Comparison of ENCODE assay signal across 3 cellular contexts in genomic region chr18:77377813-77378212, GRCh38.
TF ChIP-seq lines count a peak whose summit lies in the region.

No MANE protein-coding gene starts in this region.

TF ChIP-seq in IMR-90, 13 proteins besides CTCF, POLR2A, EP300 and RAD21:
- no peak for TF ChIP-seq SMC3 (IDR thresholded peaks at IDR 0.05; ENCODE audit: low read depth, low read length)
- TF ChIP-seq MAFK (IDR thresholded peaks at IDR 0.05; ENCODE audit: low read depth, low read length), result no peak
- TF ChIP-seq RFX5 (IDR thresholded peaks at IDR 0.05; ENCODE audit: low read depth, low read length), result no peak
- no peak for TF ChIP-seq BHLHE40 (IDR thresholded peaks at IDR 0.05; ENCODE audit: low read depth, low read length)
TF ChIP-seq in IMR-90: peak in this region for 0.

TF ChIP-seq in H1, 55 proteins besides CTCF, POLR2A, EP300 and RAD21:
- TF ChIP-seq HDAC6 (IDR thresholded peaks at IDR 0.05; ENCODE audit: low read depth, low read length) (no peak), SAP30 (IDR thresholded peaks at IDR 0.05; ENCODE audit: insufficient read depth, insufficient replicate concordance, low read length) (no peak), ATF2 (IDR thresholded peaks at IDR 0.05; ENCODE audit: low read length) (no peak), BRCA1 (IDR thresholded peaks at IDR 0.05; ENCODE audit: low read depth, low read length) (no peak), TAF7 (optimal IDR thresholded peaks at IDR 0.05; ENCODE audit: borderline replicate concordance, low read depth, low read length) (no peak), HDAC2 (IDR thresholded peaks at IDR 0.05; ENCODE audit: borderline replicate concordance in 1 of 2, low read depth in 2 of 2, low read length in 2 of 2) (no peak), MAFK (IDR thresholded peaks at IDR 0.05; ENCODE audit: low read depth, low read length) (no peak), TCF12 (IDR thresholded peaks at IDR 0.05; ENCODE audit: low read depth, low read length) (no peak), TBP (IDR thresholded peaks at IDR 0.05; ENCODE audit: low read depth, low read length) (no peak), SP2 (IDR thresholded peaks at IDR 0.05; ENCODE audit: low read length) (no peak), RFX5 (IDR thresholded peaks at IDR 0.05; ENCODE audit: borderline replicate concordance, low read depth, low read length) (no peak), CBX8 (IDR thresholded peaks at IDR 0.05; ENCODE audit: borderline replicate concordance, low read depth, low read length) (no peak), CHD2 (IDR thresholded peaks at IDR 0.05; ENCODE audit: low read length) (no peak), POU5F1 (IDR thresholded peaks at IDR 0.05; ENCODE audit: low read depth, low read length) (no peak)
TF ChIP-seq in H1: peak in this region for 0.

TF ChIP-seq in GM23338, 12 proteins besides CTCF, POLR2A, EP300 and RAD21:
- no peak for TF ChIP-seq CREB1 (CRISPR knock-in tag; IDR thresholded peaks at IDR 0.05; ENCODE audit: low read depth)
- no peak for TF ChIP-seq POLR2AphosphoS5 (IDR thresholded peaks at IDR 0.05; ENCODE audit: low read depth)
- TF ChIP-seq JUNB (IDR thresholded peaks at IDR 0.05; ENCODE audit: unreplicated experiment), result no peak
- no peak for TF ChIP-seq EZH2phosphoT487 (IDR thresholded peaks at IDR 0.05; ENCODE audit: unreplicated experiment)
- no peak for TF ChIP-seq STAT1 (IDR thresholded peaks at IDR 0.05; ENCODE audit: unreplicated experiment)
- TF ChIP-seq NANOG (IDR thresholded peaks at IDR 0.05; ENCODE audit: borderline replicate concordance), result no peak
- no peak for TF ChIP-seq ZNF331 (CRISPR knock-in tag; IDR thresholded peaks at IDR 0.05; ENCODE audit: low read depth)
